Comparison of ENCODE assay signal across 38 cellular contexts in genomic region chr15:57316451-57316850, GRCh38. TPM values are rescaled to one million over a fixed set of nuclear protein-coding genes. Genes with fewer than 3 reads are reported as not detected.
"Had no signal": no experiment of that assay in that cellular context is flagged by ENCODE, and none has a peak within 500 bp of the region (broad histone marks: within the 10 kb centered on the region; RNA-seq: fewer than 3 reads in every experiment).

No MANE protein-coding gene starts in this region.

- H3K4me3 Mint-ChIP-seq: activated CD4-positive, alpha-beta memory T cell treated with anti-CD3 and anti-CD28 coated beads, Interleukin-2, amount 10 ng/mL, durations not matched to agents 7 days and 5 days; activated CD4-positive, alpha-beta T cell treated with anti-CD3 and anti-CD28 coated beads for 36 hours; activated CD4-positive, alpha-beta T cell treated with anti-CD3 and anti-CD28 coated beads, Interleukin-2, amount 10 ng/mL, durations not matched to agents 7 days and 5 days; activated CD8-positive, alpha-beta memory T cell treated with anti-CD3 and anti-CD28 coated beads, Interleukin-2, amount 10 ng/mL, durations not matched to agents 7 days and 5 days; activated CD8-positive, alpha-beta T cell treated with anti-CD3 and anti-CD28 coated beads, Interleukin-2, amount 10 ng/mL, durations not matched to agents 7 days and 5 days; activated naive CD4-positive, alpha-beta T cell treated with anti-CD3 and anti-CD28 coated beads, Interleukin-2, amount 10 ng/mL, durations not matched to agents 7 days and 5 days; activated naive CD4-positive, alpha-beta T cell treated with anti-CD3 and anti-CD28 coated beads, Interleukin-2, amount 50 U/mL, for 24 hours; activated naive CD8-positive, alpha-beta T cell; activated naive CD8-positive, alpha-beta T cell treated with anti-CD3 and anti-CD28 coated beads, Interleukin-2, amount 10 ng/mL, durations not matched to agents 7 days and 5 days; activated naive CD8-positive, alpha-beta T cell treated with anti-CD3 and anti-CD28 coated beads, Interleukin-2, amount 50 U/mL, for 24 hours; activated T-cell treated with anti-CD3 and anti-CD28 coated beads, Interleukin-2, amount 50 U/mL, for 24 hours; T-helper 1 cell treated with Interleukin-12 subunit alpha and Interleukin-12 subunit beta and Interleukin-4 antibody, amounts not matched to agents 30 μg/mL and 1 μg/mL, for 36 hours; T-helper 2 cell treated with Interferon-gamma antibody and Interleukin-4, amounts not matched to agents 5 μg/mL and 100 μg/mL, for 36 hours; WTC11 had no signal

- H3K4me1 ChIP-seq: body of pancreas, breast epithelium had no signal

- H3K36me3 Mint-ChIP-seq: activated CD8-positive, alpha-beta memory T cell treated with anti-CD3 and anti-CD28 coated beads, Interleukin-2, amount 10 ng/mL, durations not matched to agents 7 days and 5 days; activated naive CD4-positive, alpha-beta T cell treated with anti-CD3 and anti-CD28 coated beads, Interleukin-2, amount 10 ng/mL, durations not matched to agents 7 days and 5 days; activated naive CD4-positive, alpha-beta T cell treated with anti-CD3 and anti-CD28 coated beads, Interleukin-2, amount 50 U/mL, for 24 hours; activated naive CD8-positive, alpha-beta T cell; activated naive CD8-positive, alpha-beta T cell treated with anti-CD3 and anti-CD28 coated beads, Interleukin-2, amount 10 ng/mL, durations not matched to agents 7 days and 5 days; WTC11 had no signal

- ATAC-seq: activated CD4-positive, alpha-beta T cell treated with anti-CD3 and anti-CD28 coated beads for 36 hours; activated CD4-positive, CD25-positive, alpha-beta regulatory T cell treated with anti-CD3 and anti-CD28 coated beads, Interleukin-2, amount 50 U/mL, for 24 hours; activated CD8-positive, alpha-beta memory T cell treated with anti-CD3 and anti-CD28 coated beads, Interleukin-2, amount 10 ng/mL, durations not matched to agents 7 days and 5 days; activated CD8-positive, alpha-beta T cell treated with anti-CD3 and anti-CD28 coated beads, Interleukin-2, amount 10 ng/mL, durations not matched to agents 7 days and 5 days; activated naive CD8-positive, alpha-beta T cell treated with anti-CD3 and anti-CD28 coated beads, Interleukin-2, amount 50 U/mL, for 24 hours; body of pancreas; WTC11 had no signal

- H3K9me3 ChIP-seq: body of pancreas, breast epithelium had no signal

- H3K4me1 Mint-ChIP-seq: activated CD4-positive, alpha-beta memory T cell treated with anti-CD3 and anti-CD28 coated beads, Interleukin-2, amount 10 ng/mL, durations not matched to agents 7 days and 5 days; activated CD4-positive, alpha-beta T cell treated with anti-CD3 and anti-CD28 coated beads for 36 hours; activated CD4-positive, alpha-beta T cell treated with anti-CD3 and anti-CD28 coated beads, Interleukin-2, amount 10 ng/mL, durations not matched to agents 7 days and 5 days; activated CD8-positive, alpha-beta memory T cell treated with anti-CD3 and anti-CD28 coated beads, Interleukin-2, amount 10 ng/mL, durations not matched to agents 7 days and 5 days; activated naive CD4-positive, alpha-beta T cell treated with anti-CD3 and anti-CD28 coated beads, Interleukin-2, amount 10 ng/mL, durations not matched to agents 7 days and 5 days; activated naive CD4-positive, alpha-beta T cell treated with anti-CD3 and anti-CD28 coated beads, Interleukin-2, amount 50 U/mL, for 24 hours; activated naive CD8-positive, alpha-beta T cell treated with anti-CD3 and anti-CD28 coated beads, Interleukin-2, amount 10 ng/mL, durations not matched to agents 7 days and 5 days had no signal

- H3K27me3 ChIP-seq: body of pancreas, brain microvascular endothelial cell, breast epithelium had no signal

- H3K27me3 Mint-ChIP-seq: activated CD4-positive, alpha-beta memory T cell treated with anti-CD3 and anti-CD28 coated beads, Interleukin-2, amount 10 ng/mL, durations not matched to agents 7 days and 5 days; activated CD8-positive, alpha-beta memory T cell treated with anti-CD3 and anti-CD28 coated beads, Interleukin-2, amount 10 ng/mL, durations not matched to agents 7 days and 5 days; activated naive CD4-positive, alpha-beta T cell treated with anti-CD3 and anti-CD28 coated beads, Interleukin-2, amount 10 ng/mL, durations not matched to agents 7 days and 5 days; activated naive CD4-positive, alpha-beta T cell treated with anti-CD3 and anti-CD28 coated beads, Interleukin-2, amount 50 U/mL, for 24 hours; activated naive CD8-positive, alpha-beta T cell; activated naive CD8-positive, alpha-beta T cell treated with anti-CD3 and anti-CD28 coated beads, Interleukin-2, amount 50 U/mL, for 24 hours had no signal

- H3K27ac Mint-ChIP-seq: activated CD4-positive, alpha-beta memory T cell treated with anti-CD3 and anti-CD28 coated beads, Interleukin-2, amount 10 ng/mL, durations not matched to agents 7 days and 5 days; activated CD4-positive, alpha-beta T cell treated with anti-CD3 and anti-CD28 coated beads for 36 hours; activated CD4-positive, alpha-beta T cell treated with anti-CD3 and anti-CD28 coated beads, Interleukin-2, amount 10 ng/mL, durations not matched to agents 7 days and 5 days; activated CD8-positive, alpha-beta memory T cell treated with anti-CD3 and anti-CD28 coated beads, Interleukin-2, amount 10 ng/mL, durations not matched to agents 7 days and 5 days; activated CD8-positive, alpha-beta T cell treated with anti-CD3 and anti-CD28 coated beads, Interleukin-2, amount 10 ng/mL, durations not matched to agents 7 days and 5 days; activated naive CD4-positive, alpha-beta T cell treated with anti-CD3 and anti-CD28 coated beads, Interleukin-2, amount 10 ng/mL, durations not matched to agents 7 days and 5 days; activated naive CD4-positive, alpha-beta T cell treated with anti-CD3 and anti-CD28 coated beads, Interleukin-2, amount 50 U/mL, for 24 hours; activated naive CD8-positive, alpha-beta T cell; activated naive CD8-positive, alpha-beta T cell treated with anti-CD3 and anti-CD28 coated beads, Interleukin-2, amount 10 ng/mL, durations not matched to agents 7 days and 5 days; activated T-cell treated with anti-CD3 and anti-CD28 coated beads, Interleukin-2, amount 50 U/mL, for 24 hours; activated T-helper 2 cell treated with anti-CD3 and anti-CD28 coated beads, Interferon-gamma antibody, Interleukin-2, Interleukin-4, amounts not matched to agents 10 μg/mL and 5 μg/mL and 100 μg/mL, durations not matched to agents 14 hours and 24 hours and 36 hours; T-helper 1 cell treated with Interleukin-12 subunit alpha and Interleukin-12 subunit beta and Interleukin-4 antibody, amounts not matched to agents 30 μg/mL and 1 μg/mL, for 36 hours; T-helper 2 cell treated with Interferon-gamma antibody and Interleukin-4, amounts not matched to agents 5 μg/mL and 100 μg/mL, for 36 hours; WTC11 had no signal

- H3K27ac ChIP-seq: body of pancreas, brain microvascular endothelial cell, breast epithelium, VCaP had no signal

- H3K9me3 Mint-ChIP-seq: activated CD4-positive, alpha-beta memory T cell treated with anti-CD3 and anti-CD28 coated beads, Interleukin-2, amount 10 ng/mL, durations not matched to agents 7 days and 5 days; activated CD4-positive, alpha-beta T cell treated with anti-CD3 and anti-CD28 coated beads, Interleukin-2, amount 10 ng/mL, durations not matched to agents 7 days and 5 days; activated naive CD4-positive, alpha-beta T cell treated with anti-CD3 and anti-CD28 coated beads, Interleukin-2, amount 10 ng/mL, durations not matched to agents 7 days and 5 days; activated naive CD4-positive, alpha-beta T cell treated with anti-CD3 and anti-CD28 coated beads, Interleukin-2, amount 50 U/mL, for 24 hours; activated naive CD8-positive, alpha-beta T cell treated with anti-CD3 and anti-CD28 coated beads, Interleukin-2, amount 10 ng/mL, durations not matched to agents 7 days and 5 days; activated naive CD8-positive, alpha-beta T cell treated with anti-CD3 and anti-CD28 coated beads, Interleukin-2, amount 50 U/mL, for 24 hours; activated T-cell treated with anti-CD3 and anti-CD28 coated beads, Interleukin-2, amount 50 U/mL, for 24 hours; activated T-helper 2 cell treated with anti-CD3 and anti-CD28 coated beads, Interferon-gamma antibody, Interleukin-2, Interleukin-4, amounts not matched to agents 10 μg/mL and 5 μg/mL and 100 μg/mL, durations not matched to agents 14 hours and 24 hours and 36 hours; T-helper 1 cell treated with Interleukin-12 subunit alpha and Interleukin-12 subunit beta and Interleukin-4 antibody, amounts not matched to agents 30 μg/mL and 1 μg/mL, for 36 hours; T-helper 2 cell treated with Interferon-gamma antibody and Interleukin-4, amounts not matched to agents 5 μg/mL and 100 μg/mL, for 36 hours; WTC11 had no signal

- FAIRE-seq: astrocyte, TTC549 had no signal

- H3K4me3 ChIP-seq: body of pancreas, breast epithelium had no signal

- DNase-seq: activated CD4-positive, alpha-beta memory T cell treated with anti-CD3 and anti-CD28 coated beads, Interleukin-2, amount 10 ng/mL, durations not matched to agents 7 days and 5 days; activated CD4-positive, alpha-beta T cell treated with anti-CD3 and anti-CD28 coated beads for 1 hour; activated CD4-positive, alpha-beta T cell treated with anti-CD3 and anti-CD28 coated beads for 36 hours; activated CD4-positive, alpha-beta T cell treated with anti-CD3 and anti-CD28 coated beads for 48 hours; activated CD4-positive, alpha-beta T cell treated with anti-CD3 and anti-CD28 coated beads, Interleukin-2, amount 10 ng/mL, durations not matched to agents 7 days and 5 days; activated CD4-positive, alpha-beta T cell treated with anti-CD3 and anti-CD28 coated beads, Interleukin-2, amount 50 U/mL, for 48 hours; activated CD4-positive, CD25-positive, alpha-beta regulatory T cell; activated CD8-positive, alpha-beta memory T cell treated with anti-CD3 and anti-CD28 coated beads for 24 hours; activated CD8-positive, alpha-beta memory T cell treated with anti-CD3 and anti-CD28 coated beads, Interleukin-2, amount 10 ng/mL, durations not matched to agents 7 days and 5 days; activated CD8-positive, alpha-beta memory T cell treated with anti-CD3 and anti-CD28 coated beads, Interleukin-2, amount 50 U/mL, for 48 hours; activated CD8-positive, alpha-beta T cell treated with anti-CD3 and anti-CD28 coated beads, Interleukin-2, amount 10 ng/mL, durations not matched to agents 7 days and 5 days; activated effector memory CD4-positive, alpha-beta T cell treated with Interleukin-2 at 50 U/mL for 16 hours; activated gamma-delta T cell; activated naive CD4-positive, alpha-beta T cell treated with anti-CD3 and anti-CD28 coated beads, Interleukin-2, amount 10 ng/mL, durations not matched to agents 7 days and 5 days; activated naive CD4-positive, alpha-beta T cell treated with Interleukin-2 at 50 U/mL for 16 hours; activated naive CD8-positive, alpha-beta T cell treated with anti-CD3 and anti-CD28 coated beads, Interleukin-2, amount 10 ng/mL, durations not matched to agents 7 days and 5 days; activated naive CD8-positive, alpha-beta T cell treated with anti-CD3 and anti-CD28 coated beads, Interleukin-2, amount 50 U/mL, for 24 hours; activated T-cell treated with anti-CD3 and anti-CD28 coated beads, Interleukin-2, amount 50 U/mL, for 24 hours; activated T-cell treated with anti-CD3 and anti-CD28 coated beads, Interleukin-2, amount 50 U/mL, for 48 hours; amygdala; anterior cingulate cortex; body of pancreas; brain microvascular endothelial cell; central memory CD4-positive, alpha-beta T cell; T-helper 1 cell; T-helper 2 cell; T-helper 9 cell had no signal

RNA-seq across cellular contexts. Expression of gene CGNL1, which starts 59.9 kb away (rescaled TPM):
- total RNA-seq: activated CD4-positive, alpha-beta memory T cell treated with anti-CD3 and anti-CD28 coated beads, Interleukin-2, amount 10 ng/mL, durations not matched to agents 7 days and 5 days; activated CD4-positive, alpha-beta T cell treated with anti-CD3 and anti-CD28 coated beads for 36 hours; activated CD4-positive, alpha-beta T cell treated with anti-CD3 and anti-CD28 coated beads, Interleukin-2, amount 10 ng/mL, durations not matched to agents 7 days and 5 days; activated CD8-positive, alpha-beta memory T cell treated with anti-CD3 and anti-CD28 coated beads, Interleukin-2, amount 10 ng/mL, durations not matched to agents 7 days and 5 days; activated CD8-positive, alpha-beta T cell treated with anti-CD3 and anti-CD28 coated beads, Interleukin-2, amount 10 ng/mL, durations not matched to agents 7 days and 5 days; activated naive CD8-positive, alpha-beta T cell treated with anti-CD3 and anti-CD28 coated beads, Interleukin-2, amount 10 ng/mL, durations not matched to agents 7 days and 5 days; activated T-helper 2 cell treated with anti-CD3 and anti-CD28 coated beads, Interferon-gamma antibody, Interleukin-2, Interleukin-4, amounts not matched to agents 10 μg/mL and 5 μg/mL and 100 μg/mL, durations not matched to agents 14 hours and 24 hours and 36 hours had no signal
